29 cellular contexts compared by ENCODE assay signal in genomic region chr1:116694524-116694923, GRCh38. TPM values are rescaled to one million over a fixed set of nuclear protein-coding genes. Genes with fewer than 3 reads are reported as not detected.
DNase-seq lines count a peak whose midpoint lies in the region; ATAC-seq and TF ChIP-seq lines count a peak whose summit lies in the region.
"Had no signal": no experiment of that assay in that cellular context is flagged by ENCODE, and none has a peak within 500 bp of the region (broad histone marks: within the 10 kb centered on the region; RNA-seq: fewer than 3 reads in every experiment).

No MANE protein-coding gene starts in this region.

- no peaks in the 10 kb centered on the region for H3K27me3 ChIP-seq in PC-3 (ENCODE audit: low read length)
- H3K27me3 ChIP-seq: BLaER1 treated with 17β-estradiol and CSF1 and Interleukin-3, amounts not matched to agents 10 nM and 100 nM; hepatocyte; ovary had no signal

- no peaks in the 10 kb centered on the region for H4K20me1 ChIP-seq in PC-3 (ENCODE audit: low read length)
- H4K20me1 ChIP-seq: BLaER1 treated with 17β-estradiol and CSF1 and Interleukin-3, amounts not matched to agents 10 nM and 100 nM had no signal

- DNase-seq in A172 (ENCODE audit: low spot score) (peak; percentile 21), PC-3 (peak; percentile 71), cardiac fibroblast (ENCODE audit: low read depth in 2 of 2) (peak; percentile 5 to 10), glutamatergic neuron (no peak), lower leg skin (ENCODE audit: low spot score in 2 of 2) (no peak), RPMI8226 (no peak)
- DNase-seq in activated naive CD4-positive, alpha-beta T cell treated with anti-CD3 and anti-CD28 coated beads, Interleukin-2, amount 10 ng/mL, durations not matched to agents 7 days and 5 days = no peak
- DNase-seq: activated CD4-positive, alpha-beta T cell treated with anti-CD3 and anti-CD28 coated beads for 48 hours; activated naive CD4-positive, alpha-beta T cell; activated T-cell treated with anti-CD3 and anti-CD28 coated beads, Interleukin-2, amount 50 U/mL, for 48 hours; amygdala; Calu3; caudate nucleus; foreskin melanocyte; H9; NCI-H1092; NCI-H2029; ovary; stimulated activated CD4-positive, alpha-beta T cell treated with anti-CD3 and anti-CD28 coated beads, Interleukin-4, amount 100 ng/mL, for 4 hours; stimulated activated naive CD4-positive, alpha-beta T cell treated with Interleukin-2 at 50 U/mL for 16 hours had no signal

- TF ChIP-seq POLR2A in lower leg skin (IDR thresholded peaks at IDR 0.05) = no peak

- H3K27ac Mint-ChIP-seq in glutamatergic neuron (ENCODE audit: unreplicated experiment) = peak overlapping the region; percentile 41
- H3K27ac Mint-ChIP-seq in activated naive CD4-positive, alpha-beta T cell treated with anti-CD3 and anti-CD28 coated beads, Interleukin-2, amount 10 ng/mL, durations not matched to agents 7 days and 5 days = no peak overlapping the region
- H3K27ac Mint-ChIP-seq: H9; natural killer cell treated with Interleukin-12 subunit alpha and Interleukin-12 subunit beta and Interleukin-15 and Interleukin-18, amount 100 ng/mL, for 72 hours had no signal

- H3K36me3 Mint-ChIP-seq in glutamatergic neuron (ENCODE audit: unreplicated experiment) = no peaks in the 10 kb centered on the region
- H3K36me3 Mint-ChIP-seq in activated naive CD4-positive, alpha-beta T cell treated with anti-CD3 and anti-CD28 coated beads, Interleukin-2, amount 10 ng/mL, durations not matched to agents 7 days and 5 days = no peaks in the 10 kb centered on the region
- H3K36me3 Mint-ChIP-seq: natural killer cell treated with Interleukin-12 subunit alpha and Interleukin-12 subunit beta and Interleukin-15 and Interleukin-18, amount 100 ng/mL, for 72 hours had no signal

- CTCF ChIA-PET in PC-3 (lab: Charles Lee) = no interaction called here
- CTCF ChIA-PET in activated naive CD4-positive, alpha-beta T cell treated with anti-CD3 and anti-CD28 coated beads, Interleukin-2, amount 10 ng/mL, durations not matched to agents 7 days and 5 days (lab: Charles Lee) = interaction anchor here (1.9 kb wide), 1 partner anchor 21 kb away, joined by 6 read pairs; no protein-coding TSS in a partner anchor

- no peaks in the 10 kb centered on the region for H3K79me2 ChIP-seq in PC-3 (ENCODE audit: low read length)
- H3K79me2 ChIP-seq: hepatocyte had no signal

- H3K9me2 ChIP-seq in PC-3 (replicated peaks; ENCODE audit: low read length) = no peaks in the 10 kb centered on the region

- no peaks in the 10 kb centered on the region for H3K36me3 ChIP-seq in PC-3 (ENCODE audit: low read depth, low read length)
- H3K36me3 ChIP-seq: BLaER1 treated with 17β-estradiol and CSF1 and Interleukin-3, amounts not matched to agents 10 nM and 100 nM; ovary; thoracic aorta had no signal

- POLR2A ChIA-PET in PC-3 (lab: Charles Lee; ENCODE audit: unreplicated experiment) = no interaction called here

- H3K4me1 ChIP-seq in PC-3 (ENCODE audit: insufficient read depth, low read length) = peaks cover 42% of the 10 kb centered on the region
- H3K4me1 ChIP-seq: BLaER1 treated with 17β-estradiol and CSF1 and Interleukin-3, amounts not matched to agents 10 nM and 100 nM had no signal

- no peak overlapping the region for H3K4me3 Mint-ChIP-seq in glutamatergic neuron (ENCODE audit: unreplicated experiment)
- no peak overlapping the region for H3K4me3 Mint-ChIP-seq in activated naive CD4-positive, alpha-beta T cell treated with anti-CD3 and anti-CD28 coated beads, Interleukin-2, amount 10 ng/mL, durations not matched to agents 7 days and 5 days
- H3K4me3 Mint-ChIP-seq: H9; natural killer cell treated with Interleukin-12 subunit alpha and Interleukin-12 subunit beta and Interleukin-15 and Interleukin-18, amount 100 ng/mL, for 72 hours had no signal

- H3K4me1 Mint-ChIP-seq in glutamatergic neuron (ENCODE audit: low read depth, unreplicated experiment) = peaks cover 26% of the 10 kb centered on the region
- H3K4me1 Mint-ChIP-seq in activated naive CD4-positive, alpha-beta T cell treated with anti-CD3 and anti-CD28 coated beads, Interleukin-2, amount 10 ng/mL, durations not matched to agents 7 days and 5 days = no peaks in the 10 kb centered on the region

- H3K4me2 ChIP-seq in PC-3 (ENCODE audit: low read length) = peak overlapping the region; percentile 50
- H3K4me2 ChIP-seq: BLaER1 treated with 17β-estradiol and CSF1 and Interleukin-3, amounts not matched to agents 10 nM and 100 nM; hepatocyte had no signal

- H3K4me3 ChIP-seq in PC-3 (ENCODE audit: low read length) (0 out of 2 replicates have a peak overlapping the region, but pooled peaks have one; percentile 28), cardiac fibroblast (replicated peaks in 1 of 2; ENCODE audit: low read depth in 2 of 2, low read length in 2 of 2) (no peak overlapping the region), lower leg skin (ENCODE audit: low read depth, poor library complexity, severe bottlenecking) (no peak overlapping the region)
- H3K4me3 ChIP-seq: BLaER1 treated with 17β-estradiol and CSF1 and Interleukin-3, amounts not matched to agents 10 nM and 100 nM; hepatocyte; ovary; thoracic aorta had no signal

- intact Hi-C loops in PC-3 (cut with micrococcal nuclease) = no loop called here
- intact Hi-C loops in lower leg skin (cut with DNase I; ENCODE audit: low total_unique reads) = no loop called here

- no TSS peak for BruUV-seq in PC-3 (replicated peaks; lab: Mats Ljungman, UMichigan)

- H3F3A ChIP-seq in PC-3 (ENCODE audit: low read length, unreplicated experiment) = no peaks in the 10 kb centered on the region

- peak overlapping the region; percentile 96 for H3K27ac ChIP-seq in PC-3 (ENCODE audit: low read length)
- H3K27ac ChIP-seq: BLaER1 treated with 17β-estradiol and CSF1 and Interleukin-3, amounts not matched to agents 10 nM and 100 nM; hepatocyte; HL-60; ovary; thoracic aorta had no signal

- WGBS in lower leg skin, 2 donors = 54 to 73% methylated on average over 3 of the region's 3 CpGs

- no peaks in the 10 kb centered on the region for H3K9me3 ChIP-seq in PC-3 (ENCODE audit: low read length)
- H3K9me3 ChIP-seq: BLaER1 treated with 17β-estradiol and CSF1 and Interleukin-3, amounts not matched to agents 10 nM and 100 nM; ovary; thoracic aorta had no signal

- no peak overlapping the region for H2AFZ ChIP-seq in PC-3 (ENCODE audit: low read length)
- H2AFZ ChIP-seq: hepatocyte had no signal

- no peaks in the 10 kb centered on the region for H3K27me3 Mint-ChIP-seq in glutamatergic neuron (ENCODE audit: unreplicated experiment)
- peaks cover 11% of the 10 kb centered on the region for H3K27me3 Mint-ChIP-seq in activated naive CD4-positive, alpha-beta T cell treated with anti-CD3 and anti-CD28 coated beads, Interleukin-2, amount 10 ng/mL, durations not matched to agents 7 days and 5 days

- peak overlapping the region; percentile 66 for H3K9ac ChIP-seq in PC-3 (ENCODE audit: low read length)
- H3K9ac ChIP-seq: BLaER1 treated with 17β-estradiol and CSF1 and Interleukin-3, amounts not matched to agents 10 nM and 100 nM had no signal

- H3K9me3 Mint-ChIP-seq in glutamatergic neuron (ENCODE audit: unreplicated experiment) = peaks cover 5% of the 10 kb centered on the region
- H3K9me3 Mint-ChIP-seq in activated naive CD4-positive, alpha-beta T cell treated with anti-CD3 and anti-CD28 coated beads, Interleukin-2, amount 10 ng/mL, durations not matched to agents 7 days and 5 days = no peaks in the 10 kb centered on the region
- H3K9me3 Mint-ChIP-seq: H9; natural killer cell treated with Interleukin-12 subunit alpha and Interleukin-12 subunit beta and Interleukin-15 and Interleukin-18, amount 100 ng/mL, for 72 hours had no signal

- TF ChIP-seq CTCF in PC-3 (conservative IDR thresholded peaks at IDR 0.05; ENCODE audit: low read depth, low read length) (no peak), cardiac fibroblast (IDR thresholded peaks at IDR 0.05; ENCODE audit: low read depth, low read length) (no peak), glutamatergic neuron (IDR thresholded peaks at IDR 0.05; ENCODE audit: partially characterized antibody, unreplicated experiment) (no peak), lower leg skin (IDR thresholded peaks at IDR 0.05) (no peak)

- ATAC-seq in PC-3 (peak; percentile 43), GM21423 (IDR thresholded peaks at IDR 0.05; ENCODE audit: unreplicated experiment) (no peak)
- ATAC-seq: natural killer cell treated with Interleukin-12 subunit alpha and Interleukin-12 subunit beta and Interleukin-15 and Interleukin-18, amount 100 ng/mL, for 72 hours; Panc1; SK-N-SH treated with all-trans-retinoic acid at 6 μM for 48 hours had no signal

RNA-seq across cellular contexts. Expression of gene IGSF3, which starts 27.0 kb away (rescaled TPM):
- total RNA-seq in A172 (2014; rRNA removed; shearing (Covaris generic)) = 20.9 and 26.0 TPM in 2 replicates
- total RNA-seq in PC-3 (2014; rRNA removed) (15.5 and 17.2 TPM in 2 replicates), glutamatergic neuron (ENCODE audit: unreplicated experiment) (110 TPM), lower leg skin (10 to 100 TPM; 51.1 to 61.0 (median 57.1) TPM)

RNA-seq across cellular contexts. Expression of gene CD2, which starts 59.7 kb away (rescaled TPM):
- total RNA-seq in A172 (2014; rRNA removed; shearing (Covaris generic)) = not detected in 2 replicates
- total RNA-seq in PC-3 (2014; rRNA removed) (not detected in 2 replicates), glutamatergic neuron (ENCODE audit: unreplicated experiment) (not detected), lower leg skin (1 to 10 TPM in 2 of 4 donors, under 1 TPM in 1, not detected in 1; 0.78 to 1.1 (median 1.1) TPM)
- total RNA-seq: Calu3, Daoy, H9 had no signal

Comparison
In these comparisons a context has a peak if more than half of its experiments do, and no peak if none do; other contexts are left out.
1. DNase-seq: peak in A172 (single experiment), PC-3 (single experiment) and cardiac fibroblast (2 of 2); none in glutamatergic neuron (single experiment), lower leg skin (0 of 2), RPMI8226 (single experiment) and activated naive CD4-positive, alpha-beta T cell treated with anti-CD3 and anti-CD28 coated beads, Interleukin-2, amount 10 ng/mL, durations not matched to agents 7 days and 5 days (single experiment).